In genomic region chr16:82263456-82264159, GRCh38 we compare ENCODE assay signal across 8 cellular contexts.
A peak's percentile ranks its signal among the peaks of the same experiment; 100 is the strongest.
DNase-seq lines count a peak whose midpoint lies in the region; ATAC-seq and TF ChIP-seq lines count a peak whose summit lies in the region.

No MANE protein-coding gene starts in this region.

- no peak overlapping the region for H3K4me3 Mint-ChIP-seq in Caco-2 (ENCODE audit: unreplicated experiment)

- H3K4me3 ChIP-seq in Caco-2 (ENCODE audit: low read depth, low read length), result no peak overlapping the region
- no peak overlapping the region for H3K4me3 ChIP-seq in left lung

- peaks cover 22% of the 10 kb centered on the region for H3K27me3 Mint-ChIP-seq in Caco-2 (ENCODE audit: insufficient read depth, unreplicated experiment)

- H3K27ac Mint-ChIP-seq in Caco-2 (ENCODE audit: unreplicated experiment), result no peak overlapping the region

- peak; percentile 69 for ATAC-seq in GM21576 (IDR thresholded peaks at IDR 0.05; ENCODE audit: unreplicated experiment)
- ATAC-seq in left lung, result peak; percentile 94
- no peak for ATAC-seq in HG02588 (IDR thresholded peaks at IDR 0.05; ENCODE audit: unreplicated experiment)

- H3K4me1 Mint-ChIP-seq in Caco-2 (ENCODE audit: low read depth, unreplicated experiment), result peaks cover 4% of the 10 kb centered on the region

- H3K9me3 Mint-ChIP-seq in Caco-2 (ENCODE audit: unreplicated experiment), result peaks cover 9% of the 10 kb centered on the region

- DNase-seq in Caco-2 (peak; percentile 61 to 73), NCI-H1105 treated with DMSO at 0.1 percent for 48 hours (lab: John Stamatoyannopoulos, UW) (peak; percentile 28), cerebellum (ENCODE audit: low spot score) (peak; percentile 40), left lung (no peak)
- DNase-seq in activated CD4-positive, alpha-beta T cell treated with anti-CD3 and anti-CD28 coated beads for 24 hours (ENCODE audit: low read depth in 2 of 2), result peak; percentile 21 to 23
- DNase-seq in stimulated activated CD4-positive, alpha-beta T cell treated with anti-CD3 and anti-CD28 coated beads, TNF-alpha, amount 100 ng/mL, for 24 hours (ENCODE audit: low read depth in 3 of 3), result peak; percentile 2 to 38 (median 30)

- no peaks in the 10 kb centered on the region for H3K36me3 Mint-ChIP-seq in Caco-2 (ENCODE audit: insufficient read depth, unreplicated experiment)

- no peak overlapping the region for H3K27ac ChIP-seq in left lung

- H3K9me3 ChIP-seq in Caco-2 (no peaks in the 10 kb centered on the region), left lung (no peaks in the 10 kb centered on the region)

- H3K27me3 ChIP-seq in Caco-2 (replicated peaks; ENCODE audit: control insufficient read depth, insufficient read depth, low read length), result no peaks in the 10 kb centered on the region
- no peaks in the 10 kb centered on the region for H3K27me3 ChIP-seq in left lung

- CTCF ChIA-PET in Caco-2 (lab: Charles Lee), result interaction anchor here (0.6 to 4.3 kb wide), 15 partner anchors 10 to 977 kb away, joined by 3 to 74 read pairs (median 4); no protein-coding TSS in a partner anchor

- no TSS peak for BruUV-seq in Caco-2 (replicated peaks; lab: Mats Ljungman, UMichigan)

- H3K36me3 ChIP-seq in Caco-2 (ENCODE audit: control insufficient read depth, insufficient read depth, low read length), result no peaks in the 10 kb centered on the region
- H3K36me3 ChIP-seq in left lung, result no peaks in the 10 kb centered on the region

- intact Hi-C loops in Caco-2 (cut with micrococcal nuclease; ENCODE audit: unreplicated experiment), result loop anchor here (1.0 to 10.0 kb wide), 5 partner anchors 81 to 951 kb away; no protein-coding TSS in a partner anchor
- intact Hi-C loops in left lung (cut with DNase I), result no loop called here

- POLR2A ChIA-PET in Caco-2 (lab: Charles Lee), result no interaction called here

- 0 out of 2 replicates have a peak, but pooled peaks cover 3% of the 10 kb centered on the region for H3K4me1 ChIP-seq in Caco-2
- H3K4me1 ChIP-seq in left lung, result peaks cover 0 to 10% of the 10 kb centered on the region in 2 donors

- TF ChIP-seq CTCF in Caco-2 (IDR thresholded peaks at IDR 0.05; ENCODE audit: insufficient read depth in 1 of 2, low read depth in 1 of 2, low read length in 1 of 2, severe bottlenecking in 1 of 2, unreplicated experiment in 1 of 2) (peak; percentile 96), left lung (IDR thresholded peaks at IDR 0.05) (peak; percentile 85 to 88)

Comparison
In these comparisons a context has a peak if more than half of its experiments do, and no peak if none do; other contexts are left out.
1. DNase-seq: peak in Caco-2 (2 of 2), NCI-H1105 treated with DMSO at 0.1 percent for 48 hours (single experiment), activated CD4-positive, alpha-beta T cell treated with anti-CD3 and anti-CD28 coated beads for 24 hours (2 of 2), cerebellum (single experiment) and stimulated activated CD4-positive, alpha-beta T cell treated with anti-CD3 and anti-CD28 coated beads, TNF-alpha, amount 100 ng/mL, for 24 hours (3 of 3); none in left lung (0 of 2).